Comparison of ENCODE assay signal across 1 cellular context in genomic region chr10:97399843-97400545, GRCh38.
A peak's percentile ranks its signal among the peaks of the same experiment; 100 is the strongest.
TF ChIP-seq lines count a peak whose summit lies in the region.

No MANE protein-coding gene starts in this region.

TF ChIP-seq in K562, 482 proteins besides CTCF, POLR2A, EP300 and RAD21 (continues in another document):
- TF ChIP-seq NCOR1 (IDR thresholded peaks at IDR 0.05), result no peak
- TF ChIP-seq KAT7 (CRISPR knock-in tag; IDR thresholded peaks at IDR 0.05; ENCODE audit: borderline replicate concordance), result no peak
- TF ChIP-seq, protein P1, sequence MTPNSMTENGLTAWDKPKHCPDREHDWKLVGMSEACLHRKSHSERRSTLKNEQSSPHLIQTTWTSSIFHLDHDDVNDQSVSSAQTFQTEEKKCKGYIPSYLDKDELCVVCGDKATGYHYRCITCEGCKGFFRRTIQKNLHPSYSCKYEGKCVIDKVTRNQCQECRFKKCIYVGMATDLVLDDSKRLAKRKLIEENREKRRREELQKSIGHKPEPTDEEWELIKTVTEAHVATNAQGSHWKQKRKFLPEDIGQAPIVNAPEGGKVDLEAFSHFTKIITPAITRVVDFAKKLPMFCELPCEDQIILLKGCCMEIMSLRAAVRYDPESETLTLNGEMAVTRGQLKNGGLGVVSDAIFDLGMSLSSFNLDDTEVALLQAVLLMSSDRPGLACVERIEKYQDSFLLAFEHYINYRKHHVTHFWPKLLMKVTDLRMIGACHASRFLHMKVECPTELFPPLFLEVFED (CRISPR knock-in tag; conservative IDR thresholded peaks at IDR 0.05), result no peak
- no peak for TF ChIP-seq ATF4 (CRISPR knock-in tag; IDR thresholded peaks at IDR 0.05)
- TF ChIP-seq TAF1 (IDR thresholded peaks at IDR 0.05; ENCODE audit: control insufficient read depth, extremely low read depth, insufficient read depth, low read length, severe bottlenecking), result peak; percentile 36
- no peak for TF ChIP-seq KAT2B (IDR thresholded peaks at IDR 0.05; ENCODE audit: low read depth, low read length)
- no peak for TF ChIP-seq ZNF436 (CRISPR knock-in tag; IDR thresholded peaks at IDR 0.05)
- no peak for TF ChIP-seq SMARCC2 (IDR thresholded peaks at IDR 0.05; ENCODE audit: low read depth)
- TF ChIP-seq SIN3B (IDR thresholded peaks at IDR 0.05; ENCODE audit: low read depth), result no peak
- no peak for TF ChIP-seq ZNF174 (CRISPR knock-in tag; IDR thresholded peaks at IDR 0.05)
- TF ChIP-seq CREB3 (tag; conservative IDR thresholded peaks at IDR 0.05; ENCODE audit: low read depth), result no peak
- TF ChIP-seq, protein P2, sequence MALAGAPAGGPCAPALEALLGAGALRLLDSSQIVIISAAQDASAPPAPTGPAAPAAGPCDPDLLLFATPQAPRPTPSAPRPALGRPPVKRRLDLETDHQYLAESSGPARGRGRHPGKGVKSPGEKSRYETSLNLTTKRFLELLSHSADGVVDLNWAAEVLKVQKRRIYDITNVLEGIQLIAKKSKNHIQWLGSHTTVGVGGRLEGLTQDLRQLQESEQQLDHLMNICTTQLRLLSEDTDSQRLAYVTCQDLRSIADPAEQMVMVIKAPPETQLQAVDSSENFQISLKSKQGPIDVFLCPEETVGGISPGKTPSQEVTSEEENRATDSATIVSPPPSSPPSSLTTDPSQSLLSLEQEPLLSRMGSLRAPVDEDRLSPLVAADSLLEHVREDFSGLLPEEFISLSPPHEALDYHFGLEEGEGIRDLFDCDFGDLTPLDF (CRISPR knock-in tag; IDR thresholded peaks at IDR 0.05), result no peak
- no peak for TF ChIP-seq NBN (IDR thresholded peaks at IDR 0.05; ENCODE audit: low read depth)
- TF ChIP-seq MLLT1 (IDR thresholded peaks at IDR 0.05), result no peak
- TF ChIP-seq TAF7 (tag; IDR thresholded peaks at IDR 0.05), result no peak
- TF ChIP-seq, protein P3, sequence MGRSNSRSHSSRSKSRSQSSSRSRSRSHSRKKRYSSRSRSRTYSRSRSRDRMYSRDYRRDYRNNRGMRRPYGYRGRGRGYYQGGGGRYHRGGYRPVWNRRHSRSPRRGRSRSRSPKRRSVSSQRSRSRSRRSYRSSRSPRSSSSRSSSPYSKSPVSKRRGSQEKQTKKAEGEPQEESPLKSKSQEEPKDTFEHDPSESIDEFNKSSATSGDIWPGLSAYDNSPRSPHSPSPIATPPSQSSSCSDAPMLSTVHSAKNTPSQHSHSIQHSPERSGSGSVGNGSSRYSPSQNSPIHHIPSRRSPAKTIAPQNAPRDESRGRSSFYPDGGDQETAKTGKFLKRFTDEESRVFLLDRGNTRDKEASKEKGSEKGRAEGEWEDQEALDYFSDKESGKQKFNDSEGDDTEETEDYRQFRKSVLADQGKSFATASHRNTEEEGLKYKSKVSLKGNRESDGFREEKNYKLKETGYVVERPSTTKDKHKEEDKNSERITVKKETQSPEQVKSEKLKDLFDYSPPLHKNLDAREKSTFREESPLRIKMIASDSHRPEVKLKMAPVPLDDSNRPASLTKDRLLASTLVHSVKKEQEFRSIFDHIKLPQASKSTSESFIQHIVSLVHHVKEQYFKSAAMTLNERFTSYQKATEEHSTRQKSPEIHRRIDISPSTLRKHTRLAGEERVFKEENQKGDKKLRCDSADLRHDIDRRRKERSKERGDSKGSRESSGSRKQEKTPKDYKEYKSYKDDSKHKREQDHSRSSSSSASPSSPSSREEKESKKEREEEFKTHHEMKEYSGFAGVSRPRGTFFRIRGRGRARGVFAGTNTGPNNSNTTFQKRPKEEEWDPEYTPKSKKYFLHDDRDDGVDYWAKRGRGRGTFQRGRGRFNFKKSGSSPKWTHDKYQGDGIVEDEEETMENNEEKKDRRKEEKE (IDR thresholded peaks at IDR 0.05; ENCODE audit: borderline replicate concordance in 1 of 2, control insufficient read depth in 1 of 2, low read depth in 2 of 2, low read length in 1 of 2), result no peak
- no peak for TF ChIP-seq ZNF586 (CRISPR knock-in tag; conservative IDR thresholded peaks at IDR 0.05)
- no peak for TF ChIP-seq CBFA2T3 (IDR thresholded peaks at IDR 0.05)
- TF ChIP-seq, protein P4, sequence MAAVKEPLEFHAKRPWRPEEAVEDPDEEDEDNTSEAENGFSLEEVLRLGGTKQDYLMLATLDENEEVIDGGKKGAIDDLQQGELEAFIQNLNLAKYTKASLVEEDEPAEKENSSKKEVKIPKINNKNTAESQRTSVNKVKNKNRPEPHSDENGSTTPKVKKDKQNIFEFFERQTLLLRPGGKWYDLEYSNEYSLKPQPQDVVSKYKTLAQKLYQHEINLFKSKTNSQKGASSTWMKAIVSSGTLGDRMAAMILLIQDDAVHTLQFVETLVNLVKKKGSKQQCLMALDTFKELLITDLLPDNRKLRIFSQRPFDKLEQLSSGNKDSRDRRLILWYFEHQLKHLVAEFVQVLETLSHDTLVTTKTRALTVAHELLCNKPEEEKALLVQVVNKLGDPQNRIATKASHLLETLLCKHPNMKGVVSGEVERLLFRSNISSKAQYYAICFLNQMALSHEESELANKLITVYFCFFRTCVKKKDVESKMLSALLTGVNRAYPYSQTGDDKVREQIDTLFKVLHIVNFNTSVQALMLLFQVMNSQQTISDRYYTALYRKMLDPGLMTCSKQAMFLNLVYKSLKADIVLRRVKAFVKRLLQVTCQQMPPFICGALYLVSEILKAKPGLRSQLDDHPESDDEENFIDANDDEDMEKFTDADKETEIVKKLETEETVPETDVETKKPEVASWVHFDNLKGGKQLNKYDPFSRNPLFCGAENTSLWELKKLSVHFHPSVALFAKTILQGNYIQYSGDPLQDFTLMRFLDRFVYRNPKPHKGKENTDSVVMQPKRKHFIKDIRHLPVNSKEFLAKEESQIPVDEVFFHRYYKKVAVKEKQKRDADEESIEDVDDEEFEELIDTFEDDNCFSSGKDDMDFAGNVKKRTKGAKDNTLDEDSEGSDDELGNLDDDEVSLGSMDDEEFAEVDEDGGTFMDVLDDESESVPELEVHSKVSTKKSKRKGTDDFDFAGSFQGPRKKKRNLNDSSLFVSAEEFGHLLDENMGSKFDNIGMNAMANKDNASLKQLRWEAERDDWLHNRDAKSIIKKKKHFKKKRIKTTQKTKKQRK (IDR thresholded peaks at IDR 0.05; ENCODE audit: borderline replicate concordance, low read depth, low read length), result no peak
- TF ChIP-seq SAP30 (IDR thresholded peaks at IDR 0.05; ENCODE audit: borderline replicate concordance, insufficient read depth, low read depth, low read length, poor library complexity, severe bottlenecking), result no peak
- no peak for TF ChIP-seq PHB2 (IDR thresholded peaks at IDR 0.05; ENCODE audit: low read depth)
- TF ChIP-seq, protein P5, sequence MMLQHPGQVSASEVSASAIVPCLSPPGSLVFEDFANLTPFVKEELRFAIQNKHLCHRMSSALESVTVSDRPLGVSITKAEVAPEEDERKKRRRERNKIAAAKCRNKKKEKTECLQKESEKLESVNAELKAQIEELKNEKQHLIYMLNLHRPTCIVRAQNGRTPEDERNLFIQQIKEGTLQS (IDR thresholded peaks at IDR 0.05), result peak; percentile 95
- TF ChIP-seq, protein P5 (CRISPR knock-in tag; conservative IDR thresholded peaks at IDR 0.05), result 0 out of 2 replicates have a peak, but pooled peaks have one; percentile 34
- TF ChIP-seq CREM (IDR thresholded peaks at IDR 0.05; ENCODE audit: low read depth), result peak; percentile 68
- no peak for TF ChIP-seq ZBTB9 (CRISPR knock-in tag; IDR thresholded peaks at IDR 0.05)
- TF ChIP-seq ZNF184 (CRISPR knock-in tag; IDR thresholded peaks at IDR 0.05), result no peak
- peak; percentile 77; the same call in 1 of the 2 replicates for TF ChIP-seq JUND (IDR thresholded peaks at IDR 0.05; ENCODE audit: borderline replicate concordance, low read depth, low read length)
- peak; percentile 83; the same call in 2 of the 3 replicates for TF ChIP-seq JUND (tag; IDR thresholded peaks at IDR 0.05; ENCODE audit: borderline replicate concordance, low read depth, low read length)
- TF ChIP-seq RNF2 (IDR thresholded peaks at IDR 0.05), result no peak
- peak; percentile 10 for TF ChIP-seq NEUROD1 (IDR thresholded peaks at IDR 0.05; ENCODE audit: borderline replicate concordance, low read depth, low read length, partially characterized antibody)
- peak in 1 of 3 experiments; percentile 42 for TF ChIP-seq YY1 (IDR thresholded peaks at IDR 0.05; ENCODE audit: borderline replicate concordance in 1 of 3, control insufficient read depth in 1 of 3, extremely low read depth in 1 of 3, insufficient read depth in 3 of 3, insufficient read length in 1 of 3, insufficient replicate concordance in 2 of 3, low read depth in 1 of 3, low read length in 2 of 3)
- 0 out of 4 replicates have a peak, but pooled peaks of 1 of the 2 experiments have one; percentile 24 for TF ChIP-seq FOXK2 (conservative IDR thresholded peaks at IDR 0.05 in 1 of 2, IDR thresholded peaks at IDR 0.05 in 1 of 2; ENCODE audit: low read depth in 2 of 2)
- peak; percentile 77 for TF ChIP-seq ATF7 (IDR thresholded peaks at IDR 0.05)
- TF ChIP-seq, protein P6, sequence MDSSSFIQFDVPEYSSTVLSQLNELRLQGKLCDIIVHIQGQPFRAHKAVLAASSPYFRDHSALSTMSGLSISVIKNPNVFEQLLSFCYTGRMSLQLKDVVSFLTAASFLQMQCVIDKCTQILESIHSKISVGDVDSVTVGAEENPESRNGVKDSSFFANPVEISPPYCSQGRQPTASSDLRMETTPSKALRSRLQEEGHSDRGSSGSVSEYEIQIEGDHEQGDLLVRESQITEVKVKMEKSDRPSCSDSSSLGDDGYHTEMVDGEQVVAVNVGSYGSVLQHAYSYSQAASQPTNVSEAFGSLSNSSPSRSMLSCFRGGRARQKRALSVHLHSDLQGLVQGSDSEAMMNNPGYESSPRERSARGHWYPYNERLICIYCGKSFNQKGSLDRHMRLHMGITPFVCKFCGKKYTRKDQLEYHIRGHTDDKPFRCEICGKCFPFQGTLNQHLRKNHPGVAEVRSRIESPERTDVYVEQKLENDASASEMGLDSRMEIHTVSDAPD (CRISPR knock-in tag; IDR thresholded peaks at IDR 0.05), result no peak
- no peak for TF ChIP-seq FIP1L1 (IDR thresholded peaks at IDR 0.05; ENCODE audit: low read depth, low read length, poor library complexity, severe bottlenecking)
- TF ChIP-seq ZNF143 (CRISPR knock-in tag; IDR thresholded peaks at IDR 0.05), result no peak
- no peak for TF ChIP-seq KLF10 (CRISPR knock-in tag; IDR thresholded peaks at IDR 0.05)
- TF ChIP-seq, protein P7, sequence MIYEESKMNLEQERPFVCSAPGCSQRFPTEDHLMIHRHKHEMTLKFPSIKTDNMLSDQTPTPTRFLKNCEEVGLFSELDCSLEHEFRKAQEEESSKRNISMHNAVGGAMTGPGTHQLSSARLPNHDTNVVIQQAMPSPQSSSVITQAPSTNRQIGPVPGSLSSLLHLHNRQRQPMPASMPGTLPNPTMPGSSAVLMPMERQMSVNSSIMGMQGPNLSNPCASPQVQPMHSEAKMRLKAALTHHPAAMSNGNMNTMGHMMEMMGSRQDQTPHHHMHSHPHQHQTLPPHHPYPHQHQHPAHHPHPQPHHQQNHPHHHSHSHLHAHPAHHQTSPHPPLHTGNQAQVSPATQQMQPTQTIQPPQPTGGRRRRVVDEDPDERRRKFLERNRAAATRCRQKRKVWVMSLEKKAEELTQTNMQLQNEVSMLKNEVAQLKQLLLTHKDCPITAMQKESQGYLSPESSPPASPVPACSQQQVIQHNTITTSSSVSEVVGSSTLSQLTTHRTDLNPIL (CRISPR knock-in tag; IDR thresholded peaks at IDR 0.05), result no peak
- no peak for TF ChIP-seq TSC22D4 (tag; IDR thresholded peaks at IDR 0.05)
- no peak for TF ChIP-seq ZNF408 (CRISPR knock-in tag; IDR thresholded peaks at IDR 0.05; ENCODE audit: low read depth)
- TF ChIP-seq HMG20B (CRISPR knock-in tag; IDR thresholded peaks at IDR 0.05), result no peak
- no peak for TF ChIP-seq XRCC4 (IDR thresholded peaks at IDR 0.05; ENCODE audit: extremely low read depth, insufficient read depth, insufficient read length)
- no peak for TF ChIP-seq ZBTB17 (CRISPR knock-in tag; IDR thresholded peaks at IDR 0.05)
- TF ChIP-seq ZNF444 (CRISPR knock-in tag; IDR thresholded peaks at IDR 0.05), result no peak
- peak; percentile 56; the same call in 1 of the 2 replicates for TF ChIP-seq ZBTB7A (IDR thresholded peaks at IDR 0.05; ENCODE audit: borderline replicate concordance, control insufficient read depth, low read depth, low read length)
- TF ChIP-seq SP1 (CRISPR knock-in tag; IDR thresholded peaks at IDR 0.05), result peak; percentile 34; the same call in 1 of the 2 replicates
- no peak for TF ChIP-seq ATF1 (CRISPR knock-in tag; IDR thresholded peaks at IDR 0.05)
- TF ChIP-seq ATF1 (tag; IDR thresholded peaks at IDR 0.05), result peak; percentile 52; the same call in 1 of the 2 replicates
